18 cellular contexts compared by ENCODE assay signal in the genomic region with DNA sequence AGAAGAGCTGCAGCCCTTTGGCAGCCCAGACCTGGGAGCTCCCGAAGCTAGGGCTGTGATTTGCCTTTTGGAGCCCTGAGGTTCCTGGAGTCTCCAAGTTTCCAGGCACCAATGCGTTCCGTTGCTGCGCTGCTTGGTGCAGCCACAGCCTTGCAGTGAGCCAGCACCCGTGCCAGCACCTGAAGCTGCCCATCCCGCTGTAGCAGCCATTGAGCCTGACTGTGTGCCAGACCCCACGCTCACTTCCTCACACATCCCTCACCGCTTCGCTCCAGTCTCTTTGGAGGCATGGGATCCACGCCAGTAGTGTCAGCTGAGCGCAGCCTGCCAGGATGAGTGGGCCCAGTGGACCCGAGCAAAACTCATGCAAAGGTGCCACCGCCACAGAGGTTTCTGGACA. TPM values are rescaled to one million over a fixed set of nuclear protein-coding genes. Genes with fewer than 3 reads are reported as not detected.
DNase-seq lines count a peak whose midpoint lies in the region; ATAC-seq lines count a peak whose summit lies in the region.
"Had no signal": no experiment of that assay in that cellular context is flagged by ENCODE, and none has a peak within 500 bp of the region (broad histone marks: within the 10 kb centered on the region; RNA-seq: fewer than 3 reads in every experiment).

No MANE protein-coding gene starts in this region.

- no peak overlapping the region for H3K4ac ChIP-seq in neuronal stem cell (ENCODE audit: low read length)

- H2BK15ac ChIP-seq in neuronal stem cell (ENCODE audit: low read length): peak overlapping the region; percentile 62

- H2AFZ ChIP-seq in neuronal stem cell (ENCODE audit: low read length): peak overlapping the region; percentile 21

- H3K9ac ChIP-seq in neuronal stem cell (ENCODE audit: low read depth, low read length, poor library complexity): peak overlapping the region; percentile 38
- H3K9ac ChIP-seq: BLaER1 had no signal

- H2AK5ac ChIP-seq in neuronal stem cell (ENCODE audit: low read depth, low read length): peak overlapping the region; percentile 53

- no peak overlapping the region for H3K18ac ChIP-seq in neuronal stem cell (ENCODE audit: low read length)

- H3K27me3 Mint-ChIP-seq in stimulated activated memory B cell treated with anti-CD40 and anti-IgM and Interleukin-4, amounts not matched to agents 10 μg/mL and 1 μg/mL and 100 μg/mL, for 72 hours: no peaks in the 10 kb centered on the region

- H3K79me1 ChIP-seq in neuronal stem cell (ENCODE audit: low read depth, low read length): no peaks in the 10 kb centered on the region

- H3K27ac Mint-ChIP-seq in stimulated activated memory B cell treated with anti-CD40 and anti-IgM and Interleukin-4, amounts not matched to agents 10 μg/mL and 1 μg/mL and 100 μg/mL, for 72 hours: no peak overlapping the region
- H3K27ac Mint-ChIP-seq: CD4-positive, CD25-positive, alpha-beta regulatory T cell; CD8-positive, alpha-beta memory T cell had no signal

- no peaks in the 10 kb centered on the region for H3K27me3 ChIP-seq in neuronal stem cell (ENCODE audit: control insufficient read depth in 3 of 3, insufficient read depth in 3 of 3, low read depth in 1 of 3, low read length in 3 of 3)
- H3K27me3 ChIP-seq: BLaER1 had no signal

- H3K27ac ChIP-seq in neuronal stem cell (replicated peaks; ENCODE audit: low read length): no peak overlapping the region
- H3K27ac ChIP-seq: BLaER1, HL-60 had no signal

- no peaks in the 10 kb centered on the region for H3K9me3 Mint-ChIP-seq in stimulated activated memory B cell treated with anti-CD40 and anti-IgM and Interleukin-4, amounts not matched to agents 10 μg/mL and 1 μg/mL and 100 μg/mL, for 72 hours

- H2BK12ac ChIP-seq in neuronal stem cell (ENCODE audit: low read length): no peak overlapping the region

- H3K4me1 Mint-ChIP-seq in stimulated activated memory B cell treated with anti-CD40 and anti-IgM and Interleukin-4, amounts not matched to agents 10 μg/mL and 1 μg/mL and 100 μg/mL, for 72 hours: peaks cover 6% of the 10 kb centered on the region
- H3K4me1 Mint-ChIP-seq: CD4-positive, CD25-positive, alpha-beta regulatory T cell; CD8-positive, alpha-beta memory T cell had no signal

- no peak overlapping the region for H3K4me2 ChIP-seq in neuronal stem cell (ENCODE audit: insufficient read depth, low read length, poor library complexity, severe bottlenecking)
- H3K4me2 ChIP-seq: BLaER1 had no signal

- H3K23ac ChIP-seq in neuronal stem cell (ENCODE audit: low read depth, low read length, poor library complexity): no peak overlapping the region

- no peak overlapping the region for H2BK120ac ChIP-seq in neuronal stem cell (ENCODE audit: low read depth, low read length)

- peak overlapping the region; percentile 62 for H2BK5ac ChIP-seq in neuronal stem cell (ENCODE audit: low read length)

- peak; percentile 62 for ATAC-seq in stimulated activated memory B cell treated with anti-CD40 and anti-IgM and Interleukin-4, amounts not matched to agents 10 μg/mL and 1 μg/mL and 100 μg/mL, for 72 hours
- ATAC-seq in GM18517 (IDR thresholded peaks at IDR 0.05; ENCODE audit: unreplicated experiment): no peak
- ATAC-seq: K562 had no signal

- peak overlapping the region; percentile 39 for H3K14ac ChIP-seq in neuronal stem cell (ENCODE audit: low read length)

- no peaks in the 10 kb centered on the region for H3K36me3 Mint-ChIP-seq in stimulated activated memory B cell treated with anti-CD40 and anti-IgM and Interleukin-4, amounts not matched to agents 10 μg/mL and 1 μg/mL and 100 μg/mL, for 72 hours
- H3K36me3 Mint-ChIP-seq: CD4-positive, CD25-positive, alpha-beta regulatory T cell; CD8-positive, alpha-beta memory T cell had no signal

- H3K4me3 Mint-ChIP-seq in stimulated activated memory B cell treated with anti-CD40 and anti-IgM and Interleukin-4, amounts not matched to agents 10 μg/mL and 1 μg/mL and 100 μg/mL, for 72 hours: no peak overlapping the region
- H3K4me3 Mint-ChIP-seq: CD4-positive, CD25-positive, alpha-beta regulatory T cell; CD8-positive, alpha-beta memory T cell had no signal

- WGBS in neuronal stem cell (ENCODE audit: extremely low coverage in 2 of 2, insufficient read length in 2 of 2, insufficient replicate concordance in 1 of 2), 2 donors: no CpG with 5 or more reads among the region's 13 CpGs

- DNase-seq in G401 (ENCODE audit: low spot score) (peak; percentile 48), cerebellar cortex (ENCODE audit: low spot score) (peak; percentile 36), neuronal stem cell (ENCODE audit: low spot score) (no peak), globus pallidus (ENCODE audit: low spot score) (no peak), GM03348 (ENCODE audit: low spot score) (no peak), NCI-H1436 treated with DMSO at 0.1 percent for 48 hours (lab: John Stamatoyannopoulos, UW) (no peak)
- DNase-seq: CD4-positive, CD25-positive, alpha-beta regulatory T cell; CD8-positive, alpha-beta memory T cell; COR-L47; DMS 273 treated with DMSO at 0.1 percent for 48 hours; GDM1; IMR-90 had no signal

- no peaks in the 10 kb centered on the region for H3K36me3 ChIP-seq in neuronal stem cell (replicated peaks in 1 of 2; ENCODE audit: control insufficient read depth in 2 of 2, insufficient read depth in 2 of 2, low read length in 2 of 2)
- H3K36me3 ChIP-seq: BLaER1, HAP-1 had no signal

- in situ Hi-C loops in G401 (cut with HindIII; ENCODE audit: low sequenced_read_pairs): no loop called here

- H3K4me1 ChIP-seq in neuronal stem cell (ENCODE audit: control insufficient read depth in 2 of 2, insufficient read depth in 1 of 2, low read depth in 1 of 2, low read length in 2 of 2): peaks cover 0 to 2% of the 10 kb centered on the region in 2 donors
- H3K4me1 ChIP-seq: BLaER1, HAP-1 had no signal

- H3K4me3 ChIP-seq in neuronal stem cell (ENCODE audit: low read length in 2 of 2): no peak overlapping the region
- H3K4me3 ChIP-seq: BLaER1, HAP-1, K562 had no signal

- H3K9me3 ChIP-seq in neuronal stem cell (replicated peaks in 1 of 2; ENCODE audit: control insufficient read depth in 2 of 2, insufficient read depth in 1 of 2, low read depth in 1 of 2, low read length in 2 of 2): peaks cover 0 to 5% of the 10 kb centered on the region in 2 donors
- H3K9me3 ChIP-seq: HAP-1 had no signal

- H4K91ac ChIP-seq in neuronal stem cell (ENCODE audit: low read depth, low read length, poor library complexity): no peak overlapping the region

- peak overlapping the region; percentile 53 for H4K8ac ChIP-seq in neuronal stem cell (ENCODE audit: low read depth, low read length)

RNA-seq across cellular contexts. Expression of gene C9orf72, which starts 22.5 kb away (rescaled TPM):
- total RNA-seq in G401 (2014; rRNA removed; shearing (Covaris generic)): 3.6 and 6.0 TPM in 2 replicates
- 30.6 TPM for polyA plus RNA-seq in neuronal stem cell (2013, experiment 1 of 2)
- 32.0 TPM for polyA plus RNA-seq in neuronal stem cell (2013, experiment 2 of 2)

Comparison
In these comparisons a context has a peak if more than half of its experiments do, and no peak if none do; other contexts are left out.
1. DNase-seq: peak in G401 (single experiment) and cerebellar cortex (single experiment); none in neuronal stem cell (single experiment), globus pallidus (single experiment), GM03348 (single experiment) and NCI-H1436 treated with DMSO at 0.1 percent for 48 hours (single experiment).